1 cellular context compared by ENCODE assay signal in the genomic region with DNA sequence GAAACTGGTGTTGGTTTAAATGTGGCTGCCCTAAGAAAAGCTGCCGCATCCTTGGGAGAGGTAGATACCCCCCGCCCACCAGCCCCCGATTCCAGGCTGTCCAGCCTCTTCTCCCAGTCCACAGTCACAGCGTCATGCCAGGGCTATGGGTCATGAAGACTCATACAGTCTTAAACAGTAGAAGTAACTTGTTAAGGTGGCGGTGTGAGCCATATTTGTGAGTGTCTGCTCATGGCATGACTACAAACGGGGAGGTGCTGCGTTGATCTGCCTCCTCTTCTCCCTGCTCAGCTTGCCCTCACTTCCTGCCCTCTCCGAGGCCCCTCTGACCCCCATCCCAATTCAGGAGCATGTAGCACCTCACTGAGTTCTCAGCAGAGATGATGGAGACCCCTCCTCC.
TF ChIP-seq lines count a peak whose summit lies in the region.

No MANE protein-coding gene starts in this region.

TF ChIP-seq in H1, 55 proteins besides CTCF, POLR2A, EP300 and RAD21:
- TF ChIP-seq TBP (IDR thresholded peaks at IDR 0.05; ENCODE audit: low read depth, low read length), result no peak
- TF ChIP-seq KDM4A (IDR thresholded peaks at IDR 0.05; ENCODE audit: low read depth, low read length, severe bottlenecking), result no peak
- no peak for TF ChIP-seq GTF2F1 (IDR thresholded peaks at IDR 0.05; ENCODE audit: borderline replicate concordance, low read depth, low read length)
- TF ChIP-seq PHF8 (conservative IDR thresholded peaks at IDR 0.05; ENCODE audit: low read depth, low read length), result no peak
- TF ChIP-seq CBX5 (IDR thresholded peaks at IDR 0.05; ENCODE audit: low read depth, low read length), result no peak
- TF ChIP-seq RBBP5 (IDR thresholded peaks at IDR 0.05; ENCODE audit: borderline replicate concordance, low read depth, low read length), result no peak
- TF ChIP-seq BRCA1 (IDR thresholded peaks at IDR 0.05; ENCODE audit: low read depth, low read length), result no peak
- TF ChIP-seq RFX5 (IDR thresholded peaks at IDR 0.05; ENCODE audit: borderline replicate concordance, low read depth, low read length), result no peak
- no peak for TF ChIP-seq BCL11A (IDR thresholded peaks at IDR 0.05; ENCODE audit: low read depth in 2 of 2, low read length in 2 of 2)
- TF ChIP-seq SAP30 (IDR thresholded peaks at IDR 0.05; ENCODE audit: insufficient read depth, insufficient replicate concordance, low read length), result no peak
- no peak for TF ChIP-seq POU5F1 (IDR thresholded peaks at IDR 0.05; ENCODE audit: low read depth, low read length)
- TF ChIP-seq TCF12 (IDR thresholded peaks at IDR 0.05; ENCODE audit: low read depth, low read length), result no peak
- TF ChIP-seq CEBPB (IDR thresholded peaks at IDR 0.05; ENCODE audit: low read depth, low read length), result no peak
- no peak for TF ChIP-seq CTBP2 (IDR thresholded peaks at IDR 0.05; ENCODE audit: borderline replicate concordance, insufficient read depth, insufficient read length, low read length)
- TF ChIP-seq CBX8 (IDR thresholded peaks at IDR 0.05; ENCODE audit: borderline replicate concordance, low read depth, low read length), result no peak
- TF ChIP-seq JUND (IDR thresholded peaks at IDR 0.05; ENCODE audit: low read length), result no peak
- no peak for TF ChIP-seq GABPA (IDR thresholded peaks at IDR 0.05; ENCODE audit: borderline replicate concordance, insufficient read depth, low read length)
- TF ChIP-seq HDAC2 (IDR thresholded peaks at IDR 0.05; ENCODE audit: borderline replicate concordance in 1 of 2, low read depth in 2 of 2, low read length in 2 of 2), result no peak
- TF ChIP-seq EGR1 (IDR thresholded peaks at IDR 0.05; ENCODE audit: borderline replicate concordance, low read depth, low read length), result no peak
- no peak for TF ChIP-seq SUZ12 (IDR thresholded peaks at IDR 0.05; ENCODE audit: low read length)
TF ChIP-seq in H1: peak in this region for 0.
